In the genomic region with DNA sequence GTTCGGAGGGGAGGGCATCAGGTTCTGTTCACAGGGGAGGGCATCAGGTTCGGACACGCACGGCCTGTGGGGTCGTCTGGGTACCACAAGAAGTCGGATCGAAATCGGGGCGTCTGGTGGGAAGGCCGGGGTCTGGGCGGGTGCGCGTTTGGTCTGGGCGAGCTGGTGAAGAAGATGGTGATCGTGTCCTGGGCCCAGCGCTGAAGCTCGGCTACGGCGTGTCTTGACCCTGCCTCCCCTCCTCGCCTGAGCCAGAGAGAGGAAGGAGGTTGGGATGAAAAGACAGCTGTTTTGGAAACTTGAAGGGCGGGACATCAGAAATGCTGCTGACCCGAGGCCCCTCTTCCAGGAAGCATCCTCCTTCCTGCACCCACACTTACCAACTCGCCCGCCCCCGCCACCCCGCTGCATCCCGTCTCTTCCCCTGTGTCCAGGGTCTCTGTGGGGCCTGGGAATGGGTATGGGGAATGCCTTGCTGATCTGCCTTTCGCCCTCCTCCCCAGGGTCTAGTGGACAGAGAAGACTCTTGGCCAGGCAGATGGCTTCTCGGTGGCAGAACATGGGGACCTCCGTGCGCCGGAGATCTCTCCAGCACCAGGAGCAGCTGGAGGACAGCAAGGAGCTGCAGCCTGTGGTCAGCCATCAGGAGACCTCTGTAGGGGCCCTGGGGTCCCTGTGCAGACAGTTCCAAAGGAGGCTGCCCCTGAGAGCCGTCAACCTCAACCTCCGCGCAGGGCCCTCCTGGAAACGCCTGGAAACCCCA, we compare ENCODE assay signal across 8 cellular contexts. TPM values are rescaled to one million over a fixed set of nuclear protein-coding genes. Genes with fewer than 3 reads are reported as not detected.
DNase-seq lines count a peak whose midpoint lies in the region; ATAC-seq and TF ChIP-seq lines count a peak whose summit lies in the region.

No MANE protein-coding gene starts in this region.

- no peaks in the 10 kb centered on the region for H3K9me3 ChIP-seq in right atrium auricular region

- DNase-seq in GM23338 (ENCODE audit: low spot score), result peak; percentile 33
- DNase-seq in WTC11 (ENCODE audit: low spot score), result no peak
- DNase-seq in right atrium auricular region (ENCODE audit: low spot score), result no peak
- no peak for DNase-seq in skeletal muscle cell (ENCODE audit: low read depth)
- no peak for DNase-seq in ACHN

- POLR2A ChIA-PET in WTC11 (lab: Charles Lee), result interaction anchor here (0.9 to 2.1 kb wide), 4 partner anchors 9 to 1014 kb away, joined by 3 to 24 read pairs (median 3); partner anchors contain the start of genes C17orf100 and MED31

- H3K4me3 Mint-ChIP-seq in GM23338 (peak overlapping the region; percentile 97), WTC11 (peak overlapping the region; percentile 99)

- no peaks in the 10 kb centered on the region for H3K9me2 ChIP-seq in GM23338 (ENCODE audit: insufficient read depth)

- H3K4me1 ChIP-seq in GM23338 (ENCODE audit: insufficient read depth) (peaks cover 25% of the 10 kb centered on the region), right atrium auricular region (peaks cover 0 to 18% of the 10 kb centered on the region in 2 donors)

- H3K27ac Mint-ChIP-seq in GM23338, result peak overlapping the region; percentile 96
- peak overlapping the region; percentile 92 for H3K27ac Mint-ChIP-seq in WTC11

- H3K36me3 Mint-ChIP-seq in GM23338 (ENCODE audit: low read depth) (peaks cover 60% of the 10 kb centered on the region), WTC11 (peaks cover 43% of the 10 kb centered on the region)

- no peaks in the 10 kb centered on the region for H3K27me3 ChIP-seq in GM23338 (ENCODE audit: insufficient read depth)
- no peaks in the 10 kb centered on the region for H3K27me3 ChIP-seq in right atrium auricular region

- no peak for TF ChIP-seq CTCF in GM23338 (conservative IDR thresholded peaks at IDR 0.05; ENCODE audit: low read depth in 2 of 2)
- TF ChIP-seq CTCF in WTC11 (IDR thresholded peaks at IDR 0.05), result no peak
- TF ChIP-seq CTCF in right atrium auricular region (IDR thresholded peaks at IDR 0.05), result no peak

- H2AFZ ChIP-seq in GM23338, result 0 out of 2 replicates have a peak overlapping the region, but pooled peaks have one; percentile 43

- H3K27ac ChIP-seq in GM23338 (ENCODE audit: low read depth), result no peak overlapping the region
- no peak overlapping the region for H3K27ac ChIP-seq in right atrium auricular region

- H3K79me2 ChIP-seq in GM23338 (replicated peaks; ENCODE audit: insufficient read depth), result peaks cover 24% of the 10 kb centered on the region

- CTCF ChIA-PET in WTC11 (lab: Charles Lee), result interaction anchor here (0.6 to 1.8 kb wide), 6 partner anchors 9 to 204 kb away, joined by 4 to 11 read pairs (median 6); no protein-coding TSS in a partner anchor

- peak overlapping the region; percentile 94 for H3K4me2 ChIP-seq in GM23338

- in situ Hi-C loops in ACHN (cut with HindIII; ENCODE audit: low pct_ligation_motif_present, low pct_unique_long_range_greater_than_20kb, low sequenced_read_pairs), result no loop called here

- ATAC-seq in GM23338 (peak; percentile 1), WTC11 (no peak), HG03521 (IDR thresholded peaks at IDR 0.05; ENCODE audit: unreplicated experiment) (no peak), HG03039 (IDR thresholded peaks at IDR 0.05; ENCODE audit: unreplicated experiment) (no peak), GM21717 (IDR thresholded peaks at IDR 0.05; ENCODE audit: unreplicated experiment) (no peak)

- H3K4me3 ChIP-seq in GM23338, result peak overlapping the region; percentile 94
- H3K4me3 ChIP-seq in right atrium auricular region, result peak overlapping the region; percentile 39 to 63
- H3K4me3 ChIP-seq in skeletal muscle cell (ENCODE audit: low read depth, low read length), result peak overlapping the region; percentile 50

- H4K20me1 ChIP-seq in GM23338 (replicated peaks; ENCODE audit: insufficient read depth), result peaks cover 9% of the 10 kb centered on the region; the same call in 1 of the 2 replicates

- H3K9me3 Mint-ChIP-seq in GM23338 (peaks cover 12% of the 10 kb centered on the region), WTC11 (peaks cover 16% of the 10 kb centered on the region)

- H3K4me1 Mint-ChIP-seq in GM23338 (peaks cover 41% of the 10 kb centered on the region), WTC11 (peaks cover 46% of the 10 kb centered on the region)

- H3K27me3 Mint-ChIP-seq in GM23338 (ENCODE audit: insufficient read depth, low read depth, poor library complexity) (peaks cover 22% of the 10 kb centered on the region), WTC11 (ENCODE audit: low read depth) (no peaks in the 10 kb centered on the region; the same call in 1 of the 2 replicates)

- H3K36me3 ChIP-seq in GM23338 (ENCODE audit: insufficient read depth) (peaks cover 27% of the 10 kb centered on the region), right atrium auricular region (no peaks in the 10 kb centered on the region)

- peaks cover 9% of the 10 kb centered on the region; the same call in 1 of the 2 replicates for H3F3A ChIP-seq in GM23338 (replicated peaks; ENCODE audit: low read depth)

TF ChIP-seq in GM23338, 12 proteins besides CTCF, POLR2A, EP300 and RAD21 (continues in another document):
- TF ChIP-seq, protein P1, sequence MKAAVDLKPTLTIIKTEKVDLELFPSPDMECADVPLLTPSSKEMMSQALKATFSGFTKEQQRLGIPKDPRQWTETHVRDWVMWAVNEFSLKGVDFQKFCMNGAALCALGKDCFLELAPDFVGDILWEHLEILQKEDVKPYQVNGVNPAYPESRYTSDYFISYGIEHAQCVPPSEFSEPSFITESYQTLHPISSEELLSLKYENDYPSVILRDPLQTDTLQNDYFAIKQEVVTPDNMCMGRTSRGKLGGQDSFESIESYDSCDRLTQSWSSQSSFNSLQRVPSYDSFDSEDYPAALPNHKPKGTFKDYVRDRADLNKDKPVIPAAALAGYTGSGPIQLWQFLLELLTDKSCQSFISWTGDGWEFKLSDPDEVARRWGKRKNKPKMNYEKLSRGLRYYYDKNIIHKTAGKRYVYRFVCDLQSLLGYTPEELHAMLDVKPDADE (IDR thresholded peaks at IDR 0.05), result no peak
- TF ChIP-seq CREB1 (CRISPR knock-in tag; IDR thresholded peaks at IDR 0.05; ENCODE audit: low read depth) (no peak), POLR2AphosphoS5 (IDR thresholded peaks at IDR 0.05; ENCODE audit: low read depth) (no peak)

TF ChIP-seq in WTC11, 78 proteins besides CTCF, POLR2A, EP300 and RAD21:
- TF ChIP-seq NFE2L1 (CRISPR knock-in tag; IDR thresholded peaks at IDR 0.05) (no peak), ETV6 (CRISPR knock-in tag; IDR thresholded peaks at IDR 0.05) (no peak)
TF ChIP-seq in WTC11: peak in this region for 0.

RNA-seq across cellular contexts. Expression of gene PIMREG, which starts 0.5 kb away (rescaled TPM):
- 137 and 144 TPM in 2 replicates for total RNA-seq in GM23338 (2014; rRNA removed; shearing (Covaris generic))
- polyA plus RNA-seq in GM23338 (2016; fragmentation: Nextera tagmentation; extraction: Ambion mirVana), result 81.7 and 87.8 TPM in 2 replicates
- total RNA-seq in WTC11 (2021), result 92.2 to 102 TPM (median 99.3 TPM) in 3 replicates
- under 1 TPM in 1 of 2 donors, not detected in 1; 0.93 TPM for total RNA-seq in right atrium auricular region

RNA-seq across cellular contexts. Expression of gene AIPL1, which starts 9.8 kb away (rescaled TPM):
- 0.17 and 0.43 TPM in 2 replicates for total RNA-seq in GM23338 (2014; rRNA removed; shearing (Covaris generic))
- polyA plus RNA-seq in GM23338 (2016; fragmentation: Nextera tagmentation; extraction: Ambion mirVana), result 0.24 and 0.30 TPM in 2 replicates
- total RNA-seq in WTC11 (2021), result 0.32 to 0.71 TPM (median 0.46 TPM) in 3 replicates
- total RNA-seq in right atrium auricular region, result not detected

Comparison
In these comparisons a context has a peak if more than half of its experiments do, and no peak if none do; other contexts are left out.
1. RNA of gene PIMREG, which starts 0.5 kb away (total RNA-seq): 137 to 144 TPM in GM23338 and 92.2 to 102 TPM in WTC11; 0.93 TPM in right atrium auricular region; every median in the first group is over 10 times any median in the second.
2. Peak in every context shown above with its lines, with median percentiles within 50 percentile points of each other: H3K4me3 ChIP-seq.